20 cellular contexts compared by ENCODE assay signal in genomic region chr5:168177831-168178450, GRCh38.
A peak's percentile ranks its signal among the peaks of the same experiment; 100 is the strongest.
DNase-seq lines count a peak whose midpoint lies in the region; ATAC-seq, FAIRE-seq and TF ChIP-seq lines count a peak whose summit lies in the region.
"Had no signal": no experiment of that assay in that cellular context is flagged by ENCODE, and none has a peak within 500 bp of the region (broad histone marks: within the 10 kb centered on the region; RNA-seq: fewer than 3 reads in every experiment).

No MANE protein-coding gene starts in this region.

- H3K79me2 ChIP-seq in HepG2 (ENCODE audit: insufficient read depth, low read length) = no peaks in the 10 kb centered on the region

- H3K4me1 Mint-ChIP-seq in type B pancreatic cell (ENCODE audit: unreplicated experiment) = peaks cover 18% of the 10 kb centered on the region
- H3K4me1 Mint-ChIP-seq: activated CD4-positive, alpha-beta T cell treated with anti-CD3 and anti-CD28 coated beads, Interleukin-2, amount 10 ng/mL, durations not matched to agents 7 days and 5 days had no signal

- peaks cover 7% of the 10 kb centered on the region for H3K27me3 Mint-ChIP-seq in type B pancreatic cell
- H3K27me3 Mint-ChIP-seq: activated CD4-positive, alpha-beta T cell treated with anti-CD3 and anti-CD28 coated beads, Interleukin-2, amount 10 ng/mL, durations not matched to agents 7 days and 5 days had no signal

- H4K20me1 ChIP-seq in HepG2 (ENCODE audit: insufficient read depth, low read length) = no peaks in the 10 kb centered on the region

- TF ChIP-seq POLR2A in HepG2 (IDR thresholded peaks at IDR 0.05; ENCODE audit: insufficient read depth in 1 of 2, low read depth in 2 of 2, low read length in 2 of 2) (no peak), right lobe of liver (IDR thresholded peaks at IDR 0.05) (no peak), esophagus muscularis mucosa (IDR thresholded peaks at IDR 0.05; ENCODE audit: low read depth) (no peak)

- no peak for TF ChIP-seq EP300 in HepG2 (IDR thresholded peaks at IDR 0.05; ENCODE audit: low read depth in 2 of 2, low read length in 2 of 2)
- TF ChIP-seq EP300 in HepG2 (CRISPR knock-in tag; IDR thresholded peaks at IDR 0.05; ENCODE audit: borderline replicate concordance) = no peak
- TF ChIP-seq EP300 in esophagus muscularis mucosa (IDR thresholded peaks at IDR 0.05) = no peak

- intact Hi-C loops in HepG2 (cut with micrococcal nuclease; ENCODE audit: unreplicated experiment) (no loop called here), right lobe of liver (cut with DNase I) (no loop called here), esophagus muscularis mucosa (cut with DNase I) (no loop called here)

- no peak overlapping the region for H3K9ac ChIP-seq in HepG2 (ENCODE audit: insufficient read depth, low read depth, low read length)

- H2AFZ ChIP-seq in HepG2 (ENCODE audit: low read length) = no peak overlapping the region

- no peak for FAIRE-seq in HepG2 (lab: Jason Lieb, UNC)
- FAIRE-seq: colon, endothelial cell of umbilical vein, frontal cortex, GM19239 had no signal

- no peaks in the 10 kb centered on the region for H3K9me3 Mint-ChIP-seq in type B pancreatic cell
- H3K9me3 Mint-ChIP-seq: activated CD4-positive, alpha-beta T cell treated with anti-CD3 and anti-CD28 coated beads, Interleukin-2, amount 10 ng/mL, durations not matched to agents 7 days and 5 days; activated naive CD4-positive, alpha-beta T cell treated with anti-CD3 and anti-CD28 coated beads for 36 hours had no signal

- POLR2A ChIA-PET in HepG2 (lab: Yijun Ruan, JAX) = no interaction called here

- peak overlapping the region; percentile 19 for H3K4me3 Mint-ChIP-seq in type B pancreatic cell
- H3K4me3 Mint-ChIP-seq: activated CD4-positive, alpha-beta T cell treated with anti-CD3 and anti-CD28 coated beads, Interleukin-2, amount 10 ng/mL, durations not matched to agents 7 days and 5 days; activated naive CD4-positive, alpha-beta T cell treated with anti-CD3 and anti-CD28 coated beads for 36 hours had no signal

- DNase-seq in HepG2 (ENCODE audit: low spot score) (no peak), right lobe of liver (no peak), esophagus muscularis mucosa (ENCODE audit: extremely low spot score) (no peak), medulla oblongata (ENCODE audit: extremely low spot score) (peak; percentile 35), type B pancreatic cell (ENCODE audit: extremely low spot score, unreplicated experiment) (no peak), SHP77 treated with DMSO at 0.1 percent for 48 hours (lab: John Stamatoyannopoulos, UW) (no peak), T-helper 9 cell (no peak)
- DNase-seq: activated CD4-positive, alpha-beta T cell treated with anti-CD3 and anti-CD28 coated beads, Interleukin-2, amount 10 ng/mL, durations not matched to agents 7 days and 5 days; activated naive CD4-positive, alpha-beta T cell treated with anti-CD3 and anti-CD28 coated beads for 36 hours; DMS79 treated with DMSO at 0.1 percent for 48 hours; NCI-H2081; NCI-H526 treated with DMSO at 0.1 percent for 48 hours; PC-3 had no signal

- ATAC-seq in HepG2 = peak; percentile 81
- no peak for ATAC-seq in right lobe of liver
- ATAC-seq in GM18909 (IDR thresholded peaks at IDR 0.05; ENCODE audit: poor library complexity, unreplicated experiment) = no peak
- ATAC-seq: PC-3 had no signal

- TF ChIP-seq RAD21 in HepG2 (CRISPR knock-in tag; IDR thresholded peaks at IDR 0.05) = no peak

- no peak overlapping the region for H3K4me3 ChIP-seq in HepG2 (replicated peaks in 1 of 3; ENCODE audit: insufficient read depth in 1 of 3, low read depth in 2 of 3, low read length in 3 of 3)
- no peak overlapping the region for H3K4me3 ChIP-seq in right lobe of liver
- no peak overlapping the region for H3K4me3 ChIP-seq in esophagus muscularis mucosa
- H3K4me3 ChIP-seq: ascending aorta, lung had no signal

- peaks cover 7% of the 10 kb centered on the region for H3K36me3 Mint-ChIP-seq in type B pancreatic cell

- H3K36me3 ChIP-seq in HepG2 (replicated peaks in 1 of 2; ENCODE audit: control insufficient read depth in 1 of 2, insufficient read depth in 2 of 2, low read length in 2 of 2) = no peaks in the 10 kb centered on the region
- H3K36me3 ChIP-seq in right lobe of liver = no peaks in the 10 kb centered on the region
- no peaks in the 10 kb centered on the region for H3K36me3 ChIP-seq in esophagus muscularis mucosa
- H3K36me3 ChIP-seq: ascending aorta had no signal

- H3K4me2 ChIP-seq in HepG2 (ENCODE audit: low read depth, low read length) = no peak overlapping the region

- in situ Hi-C loops in HepG2 (cut with HindIII; ENCODE audit: extremely low pct_ligation_motif_present, low pct_unique_long_range_greater_than_20kb) = no loop called here

- 5% methylated on average over 12 of the region's 14 CpGs for WGBS in HepG2 (ENCODE audit: low lambda C conversion rate)
- WGBS in right lobe of liver (ENCODE audit: insufficient coverage, low coverage, low lambda C conversion rate, missing lambda C conversion rate) = 61% methylated on average over 4 of the region's 14 CpGs
- 50% methylated on average over 14 of the region's 14 CpGs for WGBS in esophagus muscularis mucosa

- CTCF ChIA-PET in HepG2 (lab: Yijun Ruan, JAX; ENCODE audit: low intra/inter-chr PET ratio, low total read pairs) = no interaction called here

- TF ChIP-seq CTCF in HepG2 (CRISPR knock-in tag; IDR thresholded peaks at IDR 0.05) (no peak), right lobe of liver (IDR thresholded peaks at IDR 0.05) (no peak), esophagus muscularis mucosa (IDR thresholded peaks at IDR 0.05) (no peak), type B pancreatic cell (conservative IDR thresholded peaks at IDR 0.05) (peak; percentile 48)

- no peaks in the 10 kb centered on the region for H3K9me3 ChIP-seq in HepG2 (ENCODE audit: low read length)
- H3K9me3 ChIP-seq in right lobe of liver = no peaks in the 10 kb centered on the region
- no peaks in the 10 kb centered on the region for H3K9me3 ChIP-seq in esophagus muscularis mucosa
- H3K9me3 ChIP-seq: ascending aorta had no signal

- H3K4me1 ChIP-seq in HepG2 (ENCODE audit: insufficient read depth, low read length) (no peaks in the 10 kb centered on the region), right lobe of liver (no peaks in the 10 kb centered on the region), esophagus muscularis mucosa (peaks cover 9 to 43% (median 27%) of the 10 kb centered on the region in 4 donors)
- H3K4me1 ChIP-seq: ascending aorta had no signal

- BruUV-seq in HepG2 (replicated peaks; lab: Mats Ljungman, UMichigan) = no TSS peak

- H3K27ac ChIP-seq in HepG2 (ENCODE audit: extremely low read length, insufficient read depth, low read length) (no peak overlapping the region), right lobe of liver (no peak overlapping the region), esophagus muscularis mucosa (replicated peaks in 1 of 4) (peak overlapping the region; percentile 28 to 78 (median 68))

- 0 out of 5 replicates have a peak, but pooled peaks cover 2 to 4% of the 10 kb centered on the region in 2 experiments for H3K27me3 ChIP-seq in HepG2 (ENCODE audit: control insufficient read depth in 1 of 2, insufficient read depth in 2 of 2, low read length in 2 of 2)
- no peaks in the 10 kb centered on the region for H3K27me3 ChIP-seq in right lobe of liver
- H3K27me3 ChIP-seq in esophagus muscularis mucosa = no peaks in the 10 kb centered on the region
- H3K27me3 ChIP-seq: ascending aorta had no signal

- peak overlapping the region; percentile 57 for H3K27ac Mint-ChIP-seq in type B pancreatic cell
- H3K27ac Mint-ChIP-seq: activated CD4-positive, alpha-beta T cell treated with anti-CD3 and anti-CD28 coated beads, Interleukin-2, amount 10 ng/mL, durations not matched to agents 7 days and 5 days; activated naive CD4-positive, alpha-beta T cell treated with anti-CD3 and anti-CD28 coated beads for 36 hours had no signal

TF ChIP-seq in HepG2, 621 proteins besides CTCF, POLR2A, EP300 and RAD21:
- TF ChIP-seq ZSCAN25 (CRISPR knock-in tag; IDR thresholded peaks at IDR 0.05) (no peak), ZNF337 (CRISPR knock-in tag; IDR thresholded peaks at IDR 0.05; ENCODE audit: borderline replicate concordance, low read depth) (no peak), ZNF331 (CRISPR knock-in tag; IDR thresholded peaks at IDR 0.05) (no peak), CEBPZ (IDR thresholded peaks at IDR 0.05; ENCODE audit: low read length) (no peak), CBX5 (CRISPR knock-in tag; IDR thresholded peaks at IDR 0.05; ENCODE audit: borderline replicate concordance) (no peak), CAMTA2 (CRISPR knock-in tag; IDR thresholded peaks at IDR 0.05; ENCODE audit: borderline replicate concordance) (no peak), ZNF780A (CRISPR knock-in tag; IDR thresholded peaks at IDR 0.05) (no peak), ZNF792 (CRISPR knock-in tag; IDR thresholded peaks at IDR 0.05) (no peak)
TF ChIP-seq in HepG2: peak in this region for 0.

Comparison
In these comparisons a context has a peak if more than half of its experiments do, and no peak if none do; other contexts are left out.
1. H3K27ac ChIP-seq: peak in esophagus muscularis mucosa (4 of 4); none in HepG2 (single experiment) and right lobe of liver (0 of 3).